In genomic region chr15:64847448-64847847, GRCh38 we compare ENCODE assay signal across 16 cellular contexts. TPM values are rescaled to one million over a fixed set of nuclear protein-coding genes. Genes with fewer than 3 reads are reported as not detected.
DNase-seq lines count a peak whose midpoint lies in the region; ATAC-seq and TF ChIP-seq lines count a peak whose summit lies in the region.
"Had no signal": no experiment of that assay in that cellular context is flagged by ENCODE, and none has a peak within 500 bp of the region (broad histone marks: within the 10 kb centered on the region; RNA-seq: fewer than 3 reads in every experiment).

No MANE protein-coding gene starts in this region.

- DNase-seq in left ventricle myocardium inferior (no peak), cardiac septum (ENCODE audit: low spot score) (no peak), mucosa of gallbladder (ENCODE audit: low spot score) (no peak), substantia nigra (lab: John Stamatoyannopoulos, UW) (no peak), glomerular visceral epithelial cell (ENCODE audit: extremely low spot score) (no peak)
- DNase-seq in activated T-helper 1 cell treated with anti-CD3 and anti-CD28 coated beads, Interleukin-12 subunit alpha, Interleukin-12 subunit beta, Interleukin-2, Interleukin-4 antibody, amounts not matched to agents 30 ng/mL and 10 ng/mL and 1 ng/mL, durations not matched to agents 14 hours and 24 hours and 36 hours (ENCODE audit: low spot score) = no peak
- no peak for DNase-seq in naive thymus-derived CD8-positive, alpha-beta T cell
- DNase-seq: activated CD8-positive, alpha-beta memory T cell treated with anti-CD3 and anti-CD28 coated beads, Interleukin-2, amount 50 U/mL, for 4 hours; endodermal cell; NCI-H2029; NCI-H510A treated with DMSO at 0.1 percent for 48 hours; OCI-M1; stimulated activated CD4-positive, alpha-beta T cell treated with anti-CD3 and anti-CD28 coated beads, Interleukin-12 subunit alpha, Interleukin-12 subunit beta, amount 100 ng/mL, for 4 hours had no signal

- peaks cover 79% of the 10 kb centered on the region for H3K4me1 ChIP-seq in left ventricle myocardium inferior
- H3K4me1 ChIP-seq: parathyroid adenoma had no signal

- H3K4me3 ChIP-seq in left ventricle myocardium inferior = no peak overlapping the region

- H3K27me3 Mint-ChIP-seq in activated T-helper 1 cell treated with anti-CD3 and anti-CD28 coated beads, Interleukin-12 subunit alpha, Interleukin-12 subunit beta, Interleukin-2, Interleukin-4 antibody, amounts not matched to agents 30 ng/mL and 10 ng/mL and 1 ng/mL, durations not matched to agents 14 hours and 24 hours and 36 hours (ENCODE audit: insufficient read depth) = no peaks in the 10 kb centered on the region
- H3K27me3 Mint-ChIP-seq in naive thymus-derived CD8-positive, alpha-beta T cell = no peaks in the 10 kb centered on the region

- H3K9me3 Mint-ChIP-seq in activated T-helper 1 cell treated with anti-CD3 and anti-CD28 coated beads, Interleukin-12 subunit alpha, Interleukin-12 subunit beta, Interleukin-2, Interleukin-4 antibody, amounts not matched to agents 30 ng/mL and 10 ng/mL and 1 ng/mL, durations not matched to agents 14 hours and 24 hours and 36 hours = no peaks in the 10 kb centered on the region
- no peaks in the 10 kb centered on the region for H3K9me3 Mint-ChIP-seq in naive thymus-derived CD8-positive, alpha-beta T cell
- H3K9me3 Mint-ChIP-seq: activated naive CD4-positive, alpha-beta T cell treated with anti-CD3 and anti-CD28 coated beads, Interleukin-2, amount 50 U/mL, for 72 hours; endodermal cell had no signal

- no peak for TF ChIP-seq CTCF in left ventricle myocardium inferior (IDR thresholded peaks at IDR 0.05; ENCODE audit: borderline replicate concordance)

- peak overlapping the region; percentile 56 for H3K27ac Mint-ChIP-seq in activated T-helper 1 cell treated with anti-CD3 and anti-CD28 coated beads, Interleukin-12 subunit alpha, Interleukin-12 subunit beta, Interleukin-2, Interleukin-4 antibody, amounts not matched to agents 30 ng/mL and 10 ng/mL and 1 ng/mL, durations not matched to agents 14 hours and 24 hours and 36 hours
- peak overlapping the region in 7 of 10 donors; percentile 45 to 85 (median 66) for H3K27ac Mint-ChIP-seq in naive thymus-derived CD8-positive, alpha-beta T cell
- H3K27ac Mint-ChIP-seq: endodermal cell had no signal

- H3K36me3 Mint-ChIP-seq in activated T-helper 1 cell treated with anti-CD3 and anti-CD28 coated beads, Interleukin-12 subunit alpha, Interleukin-12 subunit beta, Interleukin-2, Interleukin-4 antibody, amounts not matched to agents 30 ng/mL and 10 ng/mL and 1 ng/mL, durations not matched to agents 14 hours and 24 hours and 36 hours (ENCODE audit: low read depth) = peaks cover 30% of the 10 kb centered on the region
- peaks cover 0 to 44% (median 5%) of the 10 kb centered on the region in 3 donors for H3K36me3 Mint-ChIP-seq in naive thymus-derived CD8-positive, alpha-beta T cell

- no peaks in the 10 kb centered on the region for H3K9me3 ChIP-seq in left ventricle myocardium inferior (replicated peaks)

- H3K4me1 Mint-ChIP-seq in activated T-helper 1 cell treated with anti-CD3 and anti-CD28 coated beads, Interleukin-12 subunit alpha, Interleukin-12 subunit beta, Interleukin-2, Interleukin-4 antibody, amounts not matched to agents 30 ng/mL and 10 ng/mL and 1 ng/mL, durations not matched to agents 14 hours and 24 hours and 36 hours (ENCODE audit: low read depth) = peaks cover 67% of the 10 kb centered on the region
- H3K4me1 Mint-ChIP-seq in naive thymus-derived CD8-positive, alpha-beta T cell = peaks cover 40 to 80% (median 66%) of the 10 kb centered on the region in 4 donors

- POLR2A ChIA-PET in naive thymus-derived CD8-positive, alpha-beta T cell (lab: Charles Lee) = interaction anchor here (0.5 to 5.4 kb wide), 2 partner anchors 46 to 354 kb away, joined by 3 to 51 read pairs; no protein-coding TSS in a partner anchor

- intact Hi-C loops in left ventricle myocardium inferior (cut with micrococcal nuclease) (loop anchor here (10.0 kb wide), 1 partner anchor 47 kb away; no protein-coding TSS in a partner anchor), cardiac septum (cut with DNase I) (no loop called here)
- intact Hi-C loops in activated T-helper 1 cell treated with anti-CD3 and anti-CD28 coated beads, Interleukin-12 subunit alpha, Interleukin-12 subunit beta, Interleukin-2, Interleukin-4 antibody, amounts not matched to agents 30 ng/mL and 10 ng/mL and 1 ng/mL, durations not matched to agents 14 hours and 24 hours and 36 hours (cut with micrococcal nuclease) = no loop called here

- ATAC-seq in naive thymus-derived CD8-positive, alpha-beta T cell = no peak
- no peak for ATAC-seq in HG03196 (IDR thresholded peaks at IDR 0.05; ENCODE audit: unreplicated experiment)
- ATAC-seq: activated naive CD4-positive, alpha-beta T cell treated with anti-CD3 and anti-CD28 coated beads, Interleukin-2, amount 50 U/mL, for 72 hours had no signal

- H3K27me3 ChIP-seq in left ventricle myocardium inferior (ENCODE audit: low read depth) = no peaks in the 10 kb centered on the region

- H3K27ac ChIP-seq in left ventricle myocardium inferior (replicated peaks) = peak overlapping the region; percentile 6
- no peak overlapping the region for H3K27ac ChIP-seq in substantia nigra (ENCODE audit: low read depth, low read length, poor library complexity, severe bottlenecking)
- H3K27ac ChIP-seq: parathyroid adenoma had no signal

- no peak overlapping the region for H3K4me3 Mint-ChIP-seq in activated T-helper 1 cell treated with anti-CD3 and anti-CD28 coated beads, Interleukin-12 subunit alpha, Interleukin-12 subunit beta, Interleukin-2, Interleukin-4 antibody, amounts not matched to agents 30 ng/mL and 10 ng/mL and 1 ng/mL, durations not matched to agents 14 hours and 24 hours and 36 hours
- peak overlapping the region in 1 of 10 donors; percentile 63 for H3K4me3 Mint-ChIP-seq in naive thymus-derived CD8-positive, alpha-beta T cell
- H3K4me3 Mint-ChIP-seq: endodermal cell had no signal

- peaks cover 31% of the 10 kb centered on the region for H3K36me3 ChIP-seq in left ventricle myocardium inferior

RNA-seq across cellular contexts. Expression of gene PLEKHO2, which starts 5.7 kb away (rescaled TPM):
- total RNA-seq in left ventricle myocardium inferior = 8.0 TPM
- total RNA-seq in cardiac septum = 10.4 TPM
- 17.0 and 17.8 TPM in 2 replicates for total RNA-seq in activated T-helper 1 cell treated with anti-CD3 and anti-CD28 coated beads, Interleukin-12 subunit alpha, Interleukin-12 subunit beta, Interleukin-2, Interleukin-4 antibody, amounts not matched to agents 30 ng/mL and 10 ng/mL and 1 ng/mL, durations not matched to agents 14 hours and 24 hours and 36 hours
- total RNA-seq in naive thymus-derived CD8-positive, alpha-beta T cell = 1 to 10 TPM; 8.6 TPM
- polyA plus RNA-seq in naive thymus-derived CD8-positive, alpha-beta T cell = 10 to 100 TPM in 2 of 3 donors, 1 to 10 TPM in 1; 8.9 to 19.3 (median 12.0) TPM
- total RNA-seq in mucosa of gallbladder = 31.5 TPM

RNA-seq across cellular contexts. Expression of gene PIF1, which starts 22.0 kb away (rescaled TPM):
- total RNA-seq in left ventricle myocardium inferior (0.41 TPM), cardiac septum (1.6 TPM), mucosa of gallbladder (6.0 TPM)
- 19.1 and 23.9 TPM in 2 replicates for total RNA-seq in activated T-helper 1 cell treated with anti-CD3 and anti-CD28 coated beads, Interleukin-12 subunit alpha, Interleukin-12 subunit beta, Interleukin-2, Interleukin-4 antibody, amounts not matched to agents 30 ng/mL and 10 ng/mL and 1 ng/mL, durations not matched to agents 14 hours and 24 hours and 36 hours
- under 1 TPM in 1 of 2 experiments, not detected in 1; 0.52 TPM for total RNA-seq in naive thymus-derived CD8-positive, alpha-beta T cell
- under 1 TPM in 2 of 3 donors, not detected in 1; 0.15 to 0.68 TPM for polyA plus RNA-seq in naive thymus-derived CD8-positive, alpha-beta T cell
